Comparison of ENCODE assay signal across 19 cellular contexts in genomic region chr15:94237903-94238302, GRCh38. TPM values are rescaled to one million over a fixed set of nuclear protein-coding genes. Genes with fewer than 3 reads are reported as not detected.
DNase-seq lines count a peak whose midpoint lies in the region; ATAC-seq and TF ChIP-seq lines count a peak whose summit lies in the region.
"Had no signal": no experiment of that assay in that cellular context is flagged by ENCODE, and none has a peak within 500 bp of the region (broad histone marks: within the 10 kb centered on the region; RNA-seq: fewer than 3 reads in every experiment).

No MANE protein-coding gene starts in this region.

- H3K9me3 ChIP-seq in DOHH2 (ENCODE audit: control insufficient read depth, insufficient read depth, low read length) (no peaks in the 10 kb centered on the region), MG63 (no peaks in the 10 kb centered on the region), PC-9 (ENCODE audit: insufficient read depth, low read depth) (no peaks in the 10 kb centered on the region), left ventricle myocardium inferior (replicated peaks) (no peaks in the 10 kb centered on the region)
- H3K9me3 ChIP-seq: heart right ventricle, Peyer's patch had no signal

- H3K4me1 Mint-ChIP-seq in naive B cell, result peaks cover 61 to 94% (median 80%) of the 10 kb centered on the region in 3 donors

- CTCF ChIA-PET in PC-9 (lab: Charles Lee), result no interaction called here

- peak overlapping the region; percentile 14 to 95 (median 76) for H3K27ac Mint-ChIP-seq in naive B cell
- H3K27ac Mint-ChIP-seq: nephron, progenitor cell of endocrine pancreas had no signal

- H3K27ac ChIP-seq in DOHH2 (ENCODE audit: low read depth, low read length) (peak overlapping the region; percentile 61), brain microvascular endothelial cell (peak overlapping the region; percentile 21), PC-9 (no peak overlapping the region), left ventricle myocardium inferior (replicated peaks) (no peak overlapping the region)
- H3K27ac ChIP-seq: heart right ventricle, Peyer's patch had no signal

- H3K79me2 ChIP-seq in DOHH2 (ENCODE audit: control insufficient read depth, low read length) (peaks cover 98% of the 10 kb centered on the region), PC-9 (ENCODE audit: low read depth) (no peaks in the 10 kb centered on the region)

- no peak for ATAC-seq in naive B cell (ENCODE audit: low read depth in 2 of 2)
- ATAC-seq: heart right ventricle had no signal

- intact Hi-C loops in PC-9 (cut with micrococcal nuclease; ENCODE audit: unreplicated experiment), result no loop called here
- intact Hi-C loops in left ventricle myocardium inferior (cut with micrococcal nuclease), result no loop called here

- no peaks in the 10 kb centered on the region for H3K9me3 Mint-ChIP-seq in naive B cell
- H3K9me3 Mint-ChIP-seq: effector memory CD8-positive, alpha-beta T cell; nephron had no signal

- H3K4me2 ChIP-seq in DOHH2 (ENCODE audit: low read length), result peak overlapping the region; percentile 54
- H3K4me2 ChIP-seq in PC-9, result no peak overlapping the region

- H3K4me1 ChIP-seq in DOHH2 (ENCODE audit: control insufficient read depth, low read length) (peaks cover 93% of the 10 kb centered on the region), PC-9 (replicated peaks; ENCODE audit: insufficient read depth) (no peaks in the 10 kb centered on the region), left ventricle myocardium inferior (no peaks in the 10 kb centered on the region)

- no peak for TF ChIP-seq CTCF in DOHH2 (IDR thresholded peaks at IDR 0.05; ENCODE audit: low read depth, low read length, poor library complexity, severe bottlenecking)
- no peak for TF ChIP-seq CTCF in brain microvascular endothelial cell (IDR thresholded peaks at IDR 0.05; ENCODE audit: low read depth, low read length, missing control alignments)
- no peak for TF ChIP-seq CTCF in PC-9 (conservative IDR thresholded peaks at IDR 0.05)
- no peak for TF ChIP-seq CTCF in left ventricle myocardium inferior (IDR thresholded peaks at IDR 0.05; ENCODE audit: borderline replicate concordance)

- DNase-seq in MG63 (peak; percentile 17), brain microvascular endothelial cell (peak; percentile 69), naive B cell (no peak), activated gamma-delta T cell (lab: John Stamatoyannopoulos, UW) (no peak), PC-9 (no peak), left ventricle myocardium inferior (no peak), putamen (ENCODE audit: low spot score) (no peak)
- DNase-seq: amygdala; GF-D8; heart right ventricle; NCI-H146; NCI-H748 treated with DMSO at 0.1 percent for 48 hours; stimulated activated CD4-positive, alpha-beta T cell treated with anti-CD3 and anti-CD28 coated beads, Interleukin-4, amount 100 ng/mL, for 1 hour had no signal

- no peaks in the 10 kb centered on the region for H3K27me3 Mint-ChIP-seq in naive B cell
- H3K27me3 Mint-ChIP-seq: effector memory CD8-positive, alpha-beta T cell had no signal

- in situ Hi-C loops in brain microvascular endothelial cell (cut with HindIII; ENCODE audit: low pct_ligation_motif_present, low sequenced_read_pairs), result no loop called here

- 0 out of 2 replicates have a peak overlapping the region, but pooled peaks have one; percentile 11 for H3K4me3 ChIP-seq in DOHH2 (ENCODE audit: low read length)
- no peak overlapping the region for H3K4me3 ChIP-seq in MG63
- no peak overlapping the region for H3K4me3 ChIP-seq in brain microvascular endothelial cell (ENCODE audit: low read depth, low read length)
- no peak overlapping the region for H3K4me3 ChIP-seq in PC-9
- H3K4me3 ChIP-seq in left ventricle myocardium inferior, result no peak overlapping the region
- H3K4me3 ChIP-seq: heart right ventricle, Peyer's patch, skin epidermis had no signal

- peaks cover 29% of the 10 kb centered on the region for H4K20me1 ChIP-seq in DOHH2 (ENCODE audit: control insufficient read depth, insufficient read depth, low read depth, low read length)
- H4K20me1 ChIP-seq in PC-9 (ENCODE audit: insufficient read depth), result no peaks in the 10 kb centered on the region

- no peak overlapping the region for H2AFZ ChIP-seq in PC-9

- no peaks in the 10 kb centered on the region for H3K27me3 ChIP-seq in DOHH2 (ENCODE audit: control insufficient read depth, low read length)
- H3K27me3 ChIP-seq in MG63, result no peaks in the 10 kb centered on the region
- H3K27me3 ChIP-seq in brain microvascular endothelial cell (replicated peaks), result no peaks in the 10 kb centered on the region
- H3K27me3 ChIP-seq in PC-9 (ENCODE audit: insufficient read depth, low read depth), result no peaks in the 10 kb centered on the region
- peaks cover 20% of the 10 kb centered on the region for H3K27me3 ChIP-seq in left ventricle myocardium inferior (ENCODE audit: low read depth)
- H3K27me3 ChIP-seq: Peyer's patch had no signal

- peak overlapping the region in 1 of 8 donors; percentile 22 for H3K4me3 Mint-ChIP-seq in naive B cell
- H3K4me3 Mint-ChIP-seq: nephron had no signal

- POLR2A ChIA-PET in PC-9 (lab: Charles Lee; ENCODE audit: unreplicated experiment), result no interaction called here

- H3F3A ChIP-seq in DOHH2 (ENCODE audit: control insufficient read depth, insufficient read depth), result peaks cover 24% of the 10 kb centered on the region
- no peaks in the 10 kb centered on the region for H3F3A ChIP-seq in PC-9 (ENCODE audit: insufficient read depth, low read depth)

- H3K36me3 ChIP-seq in DOHH2 (ENCODE audit: control insufficient read depth, low read length), result peaks cover 44% of the 10 kb centered on the region
- no peaks in the 10 kb centered on the region for H3K36me3 ChIP-seq in MG63
- no peaks in the 10 kb centered on the region for H3K36me3 ChIP-seq in brain microvascular endothelial cell (replicated peaks)
- H3K36me3 ChIP-seq in PC-9 (ENCODE audit: low read depth), result no peaks in the 10 kb centered on the region
- no peaks in the 10 kb centered on the region for H3K36me3 ChIP-seq in left ventricle myocardium inferior
- H3K36me3 ChIP-seq: heart right ventricle, Peyer's patch had no signal

- H3K9me2 ChIP-seq in DOHH2 (replicated peaks; ENCODE audit: control insufficient read depth, low read length) (no peaks in the 10 kb centered on the region), PC-9 (ENCODE audit: insufficient read depth) (no peaks in the 10 kb centered on the region)

- BruUV-seq in PC-9 (replicated peaks; lab: Mats Ljungman, UMichigan), result no TSS peak

- H3K36me3 Mint-ChIP-seq in naive B cell, result no peaks in the 10 kb centered on the region

RNA-seq across cellular contexts. Expression of gene MCTP2, which starts 6.5 kb away (rescaled TPM):
- total RNA-seq in MG63 (2014; rRNA removed; shearing (Covaris generic); ENCODE audit: low replicate concordance), result 2.6 and 10.1 TPM in 2 replicates
- polyA plus RNA-seq in naive B cell (ENCODE audit: low read depth in 6 of 6), result 10 to 100 TPM; 12.7 to 30.5 (median 17.5) TPM
- total RNA-seq in PC-9 (2021) (4.1 and 5.7 TPM in 2 replicates), left ventricle myocardium inferior (1.0 TPM)

Comparison
In these comparisons a context has a peak if more than half of its experiments do, and no peak if none do; other contexts are left out.
1. H3K27ac ChIP-seq: peak in DOHH2 (single experiment) and brain microvascular endothelial cell (single experiment); none in PC-9 (single experiment) and left ventricle myocardium inferior (single experiment).
2. DNase-seq: peak in MG63 (single experiment) and brain microvascular endothelial cell (single experiment); none in naive B cell (single experiment), activated gamma-delta T cell (single experiment), PC-9 (0 of 2), left ventricle myocardium inferior (single experiment) and putamen (single experiment).